In the genomic region with DNA sequence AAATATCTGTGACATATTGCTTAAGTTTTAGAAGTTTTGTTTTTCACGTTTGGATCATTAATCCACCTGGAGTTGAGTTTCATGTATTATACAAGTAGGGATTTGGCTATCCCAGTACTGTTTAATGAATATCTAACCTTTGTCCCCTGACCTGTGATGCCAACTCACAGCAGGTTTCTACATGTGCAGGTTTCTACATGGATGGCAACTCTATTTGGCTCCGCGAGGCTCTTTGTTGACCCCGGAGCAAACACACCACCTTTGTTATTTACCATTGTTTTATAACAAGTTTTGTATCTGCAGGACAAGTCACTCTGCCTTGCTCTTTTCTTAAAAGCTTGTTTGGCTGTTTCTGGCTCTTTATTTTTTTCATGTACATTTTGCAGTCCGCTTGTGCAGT, we compare ENCODE assay signal across 17 cellular contexts. TPM values are rescaled to one million over a fixed set of nuclear protein-coding genes. Genes with fewer than 3 reads are reported as not detected.
DNase-seq lines count a peak whose midpoint lies in the region; ATAC-seq, FAIRE-seq and TF ChIP-seq lines count a peak whose summit lies in the region.
"Had no signal": no experiment of that assay in that cellular context is flagged by ENCODE, and none has a peak within 500 bp of the region (broad histone marks: within the 10 kb centered on the region; RNA-seq: fewer than 3 reads in every experiment).

No MANE protein-coding gene starts in this region.

- H3K9ac ChIP-seq in astrocyte (ENCODE audit: low read length): no peak overlapping the region
- H3K9ac ChIP-seq in mesenchymal stem cell (ENCODE audit: low read length): no peak overlapping the region

- POLR2A ChIA-PET in A549 (lab: Yijun Ruan, JAX): no interaction called here
- POLR2A ChIA-PET in CD4-positive, alpha-beta memory T cell (lab: Charles Lee; ENCODE audit: partially characterized antibody): interaction anchor here (0.6 to 4.7 kb wide), 5 partner anchors 9 to 44 kb away, joined by 3 to 69 read pairs (median 5); no protein-coding TSS in a partner anchor

- no peak overlapping the region for H2BK5ac ChIP-seq in mesenchymal stem cell (ENCODE audit: low read depth, low read length, poor library complexity, severe bottlenecking)

- H2AFZ ChIP-seq in astrocyte (ENCODE audit: low read depth, low read length) (no peak overlapping the region), mesenchymal stem cell (ENCODE audit: low read depth, low read length) (no peak overlapping the region)

- H3K23ac ChIP-seq in mesenchymal stem cell (ENCODE audit: low read length in 2 of 2): no peak overlapping the region

- FAIRE-seq in A549 (lab: Jason Lieb, UNC) (no peak), astrocyte (lab: Jason Lieb, UNC) (no peak)
- FAIRE-seq: bronchial epithelial cell, HTR-8/SVneo had no signal

- ATAC-seq in A549 (no peak), naive B cell (ENCODE audit: low read depth in 2 of 2) (no peak), GM21528 (IDR thresholded peaks at IDR 0.05; ENCODE audit: low FRiP score, unreplicated experiment) (no peak)

- peaks cover 23% of the 10 kb centered on the region; the same call in 2 of the 3 replicates for H3K4me1 ChIP-seq in A549
- H3K4me1 ChIP-seq in CD4-positive, alpha-beta memory T cell (ENCODE audit: insufficient read depth, low read length): peaks cover 36% of the 10 kb centered on the region
- H3K4me1 ChIP-seq in astrocyte (ENCODE audit: insufficient read depth, low read length): no peaks in the 10 kb centered on the region
- H3K4me1 ChIP-seq in mesenchymal stem cell (ENCODE audit: control insufficient read depth, insufficient read depth, low read depth, low read length): peaks cover 7% of the 10 kb centered on the region

- TF ChIP-seq CTCF in A549 (IDR thresholded peaks at IDR 0.05) (no peak), astrocyte (IDR thresholded peaks at IDR 0.05; ENCODE audit: insufficient read depth, low read depth, low read length) (no peak)

- H3K18ac ChIP-seq in mesenchymal stem cell (ENCODE audit: low read depth in 1 of 2, low read length in 2 of 2): no peak overlapping the region

- H3K4me2 ChIP-seq in A549 (peak overlapping the region; percentile 90; the same call in 2 of the 3 replicates), astrocyte (ENCODE audit: low read length) (no peak overlapping the region), mesenchymal stem cell (ENCODE audit: low read length, poor library complexity, severe bottlenecking) (no peak overlapping the region)

- CTCF ChIA-PET in A549 (lab: Yijun Ruan, JAX): interaction anchor here (1.4 to 4.6 kb wide), 3 partner anchors 13 to 526 kb away, joined by 5 to 29 read pairs (median 6); no protein-coding TSS in a partner anchor
- CTCF ChIA-PET in CD4-positive, alpha-beta memory T cell (lab: Charles Lee; ENCODE audit: partially characterized antibody): interaction anchor here (0.8 to 5.7 kb wide), 5 partner anchors 11 to 241 kb away, joined by 3 to 45 read pairs (median 5); no protein-coding TSS in a partner anchor

- TF ChIP-seq EP300 in A549 (IDR thresholded peaks at IDR 0.05): no peak

- H3K4me1 Mint-ChIP-seq in CD4-positive, alpha-beta memory T cell: peaks cover 32 to 56% (median 42%) of the 10 kb centered on the region in 4 donors
- H3K4me1 Mint-ChIP-seq in astrocyte (ENCODE audit: low read depth, unreplicated experiment) (peaks cover 10% of the 10 kb centered on the region), naive B cell (peaks cover 26 to 36% (median 35%) of the 10 kb centered on the region in 3 donors)

- no peak overlapping the region for H4K91ac ChIP-seq in mesenchymal stem cell (ENCODE audit: low read length)

- no peak overlapping the region for H2BK120ac ChIP-seq in mesenchymal stem cell (ENCODE audit: low read depth, low read length)

- H3K14ac ChIP-seq in mesenchymal stem cell (ENCODE audit: low read length in 2 of 2): no peak overlapping the region

- no peaks in the 10 kb centered on the region for H3K27me3 ChIP-seq in CD4-positive, alpha-beta memory T cell (ENCODE audit: insufficient read depth, low read length)
- peaks cover 5% of the 10 kb centered on the region for H3K27me3 ChIP-seq in astrocyte (ENCODE audit: insufficient read depth, low read length)
- H3K27me3 ChIP-seq in mesenchymal stem cell (ENCODE audit: control insufficient read depth in 1 of 2, insufficient read depth in 1 of 2, low read length in 2 of 2): peaks cover 4 to 13% of the 10 kb centered on the region in 2 experiments

- no peak for TF ChIP-seq POLR2A in A549 (IDR thresholded peaks at IDR 0.05; ENCODE audit: low read length)

- WGBS in A549 (ENCODE audit: missing lambda C conversion rate): 69% methylated on average over 5 of the region's 5 CpGs
- WGBS in mesenchymal stem cell: 90% methylated on average over 2 of the region's 5 CpGs

- no peak for DNase-seq in A549 (ENCODE audit: low read depth in 1 of 2, low spot score in 1 of 2)
- no peak for DNase-seq in CD4-positive, alpha-beta memory T cell
- DNase-seq in astrocyte (ENCODE audit: low read depth): no peak
- DNase-seq in naive B cell: no peak
- DNase-seq in NCI-H2196 (lab: John Stamatoyannopoulos, UW; ENCODE audit: unreplicated experiment): no peak
- no peak for DNase-seq in mesenchymal stem cell
- DNase-seq: activated CD4-positive, CD25-positive, alpha-beta regulatory T cell treated with anti-CD3 and anti-CD28 coated beads, Interleukin-2, amount 50 U/mL, for 72 hours; activated gamma-delta T cell; NCI-H2029 treated with DMSO at 0.1 percent for 48 hours; NCI-H69; stimulated activated naive CD4-positive, alpha-beta T cell had no signal

- no peak for TF ChIP-seq RAD21 in A549 (conservative IDR thresholded peaks at IDR 0.05 in 1 of 2, IDR thresholded peaks at IDR 0.05 in 1 of 2)

- no peaks in the 10 kb centered on the region for H3K27me3 Mint-ChIP-seq in CD4-positive, alpha-beta memory T cell
- H3K27me3 Mint-ChIP-seq in astrocyte (ENCODE audit: low read depth, unreplicated experiment): no peaks in the 10 kb centered on the region
- peaks cover 14 to 26% (median 24%) of the 10 kb centered on the region in 3 donors for H3K27me3 Mint-ChIP-seq in naive B cell

- no peak overlapping the region for H3K4ac ChIP-seq in mesenchymal stem cell (ENCODE audit: low read depth in 1 of 2, low read length in 2 of 2)

- H3K36me3 ChIP-seq in CD4-positive, alpha-beta memory T cell (ENCODE audit: insufficient read depth, low read length): no peaks in the 10 kb centered on the region
- H3K36me3 ChIP-seq in astrocyte (ENCODE audit: insufficient read depth, low read length) (no peaks in the 10 kb centered on the region), mesenchymal stem cell (ENCODE audit: control insufficient read depth in 1 of 2, insufficient read depth in 2 of 2, low read depth in 1 of 2, low read length in 2 of 2) (peaks cover 4 to 18% of the 10 kb centered on the region in 2 experiments)
- H3K36me3 ChIP-seq: lower lobe of right lung had no signal

- H2BK15ac ChIP-seq in mesenchymal stem cell (ENCODE audit: low read depth, poor library complexity, severe bottlenecking): no peak overlapping the region

- H4K8ac ChIP-seq in mesenchymal stem cell (ENCODE audit: low read length): no peak overlapping the region

- H3K79me1 ChIP-seq in mesenchymal stem cell (replicated peaks; ENCODE audit: low read length, poor library complexity, severe bottlenecking): peaks cover 1% of the 10 kb centered on the region

- peaks cover 20% of the 10 kb centered on the region for H4K20me1 ChIP-seq in astrocyte (ENCODE audit: insufficient read depth, low read length)

- peaks cover 4 to 32% of the 10 kb centered on the region in 2 donors for H3K36me3 Mint-ChIP-seq in CD4-positive, alpha-beta memory T cell
- H3K36me3 Mint-ChIP-seq in astrocyte (ENCODE audit: low read depth, unreplicated experiment) (peaks cover 4% of the 10 kb centered on the region), naive B cell (peaks cover 0 to 6% of the 10 kb centered on the region in 2 donors)

- H3K4me3 ChIP-seq in A549 (no peak overlapping the region; the same call in 2 of the 3 replicates), astrocyte (ENCODE audit: insufficient read depth, low read depth, low read length) (no peak overlapping the region), mesenchymal stem cell (ENCODE audit: insufficient read depth in 1 of 2, low read depth in 1 of 2, low read length in 2 of 2) (no peak overlapping the region)
- no peak overlapping the region for H3K4me3 ChIP-seq in CD4-positive, alpha-beta memory T cell (ENCODE audit: low read length in 2 of 2)

- no peak overlapping the region for H3K27ac ChIP-seq in A549
- H3K27ac ChIP-seq in CD4-positive, alpha-beta memory T cell (ENCODE audit: low read depth, low read length): no peak overlapping the region
- no peak overlapping the region for H3K27ac ChIP-seq in astrocyte (ENCODE audit: low read depth, low read length)
- H3K27ac ChIP-seq in mesenchymal stem cell (ENCODE audit: low read length, poor library complexity, severe bottlenecking): no peak overlapping the region

- no peak overlapping the region for H2BK12ac ChIP-seq in mesenchymal stem cell (ENCODE audit: low read length in 2 of 2)

- H3K9me3 ChIP-seq in A549: no peaks in the 10 kb centered on the region
- H3K9me3 ChIP-seq in CD4-positive, alpha-beta memory T cell (ENCODE audit: control insufficient read depth in 1 of 2, low read length in 2 of 2): no peaks in the 10 kb centered on the region
- no peaks in the 10 kb centered on the region for H3K9me3 ChIP-seq in astrocyte (ENCODE audit: insufficient read depth, low read depth, low read length)
- H3K9me3 ChIP-seq in mesenchymal stem cell (ENCODE audit: control insufficient read depth, low read length): no peaks in the 10 kb centered on the region
- H3K9me3 ChIP-seq: lower lobe of right lung had no signal

- no peak overlapping the region for H2AK5ac ChIP-seq in mesenchymal stem cell (ENCODE audit: low read length, severe bottlenecking)

- intact Hi-C loops in CD4-positive, alpha-beta memory T cell (cut with micrococcal nuclease): no loop called here

- peak overlapping the region in 5 of 7 donors; percentile 31 to 90 (median 76) for H3K27ac Mint-ChIP-seq in CD4-positive, alpha-beta memory T cell
- H3K27ac Mint-ChIP-seq in astrocyte (ENCODE audit: unreplicated experiment) (no peak overlapping the region), naive B cell (peak overlapping the region in 1 of 6 donors; percentile 86)

- H3K9me3 Mint-ChIP-seq in CD4-positive, alpha-beta memory T cell: no peaks in the 10 kb centered on the region
- H3K9me3 Mint-ChIP-seq in astrocyte (ENCODE audit: unreplicated experiment) (no peaks in the 10 kb centered on the region), naive B cell (no peaks in the 10 kb centered on the region)

- peak overlapping the region; percentile 86 to 94 (median 88) for H3K4me3 Mint-ChIP-seq in CD4-positive, alpha-beta memory T cell
- peak overlapping the region; percentile 86 for H3K4me3 Mint-ChIP-seq in astrocyte (ENCODE audit: unreplicated experiment)
- H3K4me3 Mint-ChIP-seq in naive B cell: peak overlapping the region in 7 of 8 donors; percentile 47 to 98 (median 87)

- peaks cover 38% of the 10 kb centered on the region for H3K79me2 ChIP-seq in astrocyte (ENCODE audit: insufficient read depth, low read length)

RNA-seq across cellular contexts. Expression of a gene that starts 0.9 kb away (rescaled TPM):
- 190 and 199 TPM in 2 replicates for polyA plus RNA-seq in A549 (2011; rRNA removed)
- 108 and 126 TPM in 2 replicates for polyA plus RNA-seq in A549 (2012; cell fraction: cytosol; rRNA removed)
- 60.2 and 71.0 TPM in 2 replicates for polyA plus RNA-seq in A549 (2012; cell fraction: nucleus; rRNA removed)
- 76.9 to 79.6 TPM (median 79.5 TPM) in 3 replicates for polyA plus RNA-seq in A549 (2017; fragmentation: RNase III; extraction: RNeasy Plus Mini Kit Qiagen cat#74134 plus additional on column Dnase treatment)
- polyA minus RNA-seq in A549 (2011; rRNA and poly(A)+ RNA removed): 209 and 241 TPM in 2 replicates
- 100 to 1,000 TPM in 1 of 2 experiments, 10 to 100 TPM in 1; 99.2 to 111 TPM for total RNA-seq in CD4-positive, alpha-beta memory T cell
- 10 to 100 TPM; 75.9 to 83.9 TPM for polyA plus RNA-seq in CD4-positive, alpha-beta memory T cell
- total RNA-seq in astrocyte: 84.1 and 89.4 TPM in 2 replicates
- 10 to 100 TPM; 12.0 to 18.0 (median 16.0) TPM for polyA plus RNA-seq in naive B cell (ENCODE audit: low read depth in 6 of 6)
- polyA plus RNA-seq in mesenchymal stem cell (2013, experiment 1 of 2): 33.8 TPM
- 37.6 TPM for polyA plus RNA-seq in mesenchymal stem cell (2013, experiment 2 of 2)

RNA-seq across cellular contexts. Expression of a gene that starts 33.5 kb away (rescaled TPM):
- polyA plus RNA-seq in A549 (2011; rRNA removed) (5.7 and 6.6 TPM in 2 replicates), A549 (2017; fragmentation: RNase III; extraction: RNeasy Plus Mini Kit Qiagen cat#74134 plus additional on column Dnase treatment) (0.85 to 0.90 TPM (median 0.87 TPM) in 3 replicates), naive B cell (ENCODE audit: low read depth in 6 of 6) (not detected)
- 1.6 and 2.0 TPM in 2 replicates for polyA plus RNA-seq in A549 (2012; cell fraction: cytosol; rRNA removed)
- polyA plus RNA-seq in A549 (2012; cell fraction: nucleus; rRNA removed): 4.5 and 5.5 TPM in 2 replicates
- 7.0 and 9.8 TPM in 2 replicates for polyA minus RNA-seq in A549 (2011; rRNA and poly(A)+ RNA removed)
- total RNA-seq in CD4-positive, alpha-beta memory T cell: not detected
- not detected for polyA plus RNA-seq in CD4-positive, alpha-beta memory T cell
- 0.14 and 0.23 TPM in 2 replicates for total RNA-seq in astrocyte
- polyA plus RNA-seq in mesenchymal stem cell (2013, experiment 1 of 2): not detected
- not detected for polyA plus RNA-seq in mesenchymal stem cell (2013, experiment 2 of 2)
- total RNA-seq: bronchial epithelial cell, RPMI7951, skeletal muscle tissue had no signal
